17 cellular contexts compared by ENCODE assay signal in the genomic region with DNA sequence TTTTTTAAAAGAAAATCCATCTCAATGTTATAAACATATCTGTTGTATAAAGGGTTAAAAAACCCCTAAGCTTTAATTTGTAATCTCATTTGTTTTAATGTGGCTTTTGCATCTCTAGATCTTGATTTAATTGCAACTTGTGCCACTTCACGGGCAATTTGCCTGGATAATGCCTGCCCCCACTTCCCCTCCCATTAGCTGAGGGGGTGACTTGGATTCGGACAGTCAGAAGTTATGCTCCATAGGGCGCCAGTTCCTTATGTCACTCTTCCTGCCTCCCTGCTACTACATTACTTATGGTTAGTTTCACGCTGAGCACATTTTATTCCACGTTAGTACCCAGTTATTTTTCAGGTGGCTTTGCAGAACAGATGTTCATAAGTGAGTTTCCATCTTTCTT.
"Had no signal": no experiment of that assay in that cellular context is flagged by ENCODE, and none has a peak within 500 bp of the region (broad histone marks: within the 10 kb centered on the region; RNA-seq: fewer than 3 reads in every experiment).

No MANE protein-coding gene starts in this region.

- H3K4me3 ChIP-seq: heart right ventricle, right atrium auricular region, upper lobe of right lung had no signal

- DNase-seq: activated B cell treated with CpG ODN at 0.5 μM for 24 hours; activated CD4-positive, alpha-beta T cell treated with anti-CD3 and anti-CD28 coated beads for 4 hours; activated CD8-positive, alpha-beta T cell treated with anti-CD3 and anti-CD28 coated beads, Interleukin-2, amount 10 ng/mL, durations not matched to agents 7 days and 5 days; activated naive CD4-positive, alpha-beta T cell treated with Interleukin-2 at 50 U/mL for 16 hours; activated T-cell treated with anti-CD3 and anti-CD28 coated beads, Interleukin-2, amount 50 U/mL, for 24 hours; anterior cingulate cortex; cortex of kidney; erythroblast; heart right ventricle; naive B cell; stimulated activated CD4-positive, alpha-beta T cell treated with anti-CD3 and anti-CD28 coated beads, Interleukin-12 subunit alpha, Interleukin-12 subunit beta, amount 100 ng/mL, for 4 hours; stimulated activated CD4-positive, alpha-beta T cell treated with anti-CD3 and anti-CD28 coated beads, Interleukin-1b, Interleukin-23, amount 100 ng/mL, for 48 hours; stimulated activated CD8-positive, alpha-beta memory T cell treated with anti-CD3 and anti-CD28 coated beads, Interleukin-4, amount 100 ng/mL, for 48 hours; stimulated activated naive CD4-positive, alpha-beta T cell; upper lobe of right lung had no signal

- H3K9me3 ChIP-seq: upper lobe of right lung had no signal

- H3K4me1 ChIP-seq: heart right ventricle, right atrium auricular region, upper lobe of right lung had no signal

- H3K36me3 ChIP-seq: heart right ventricle, right atrium auricular region, upper lobe of right lung had no signal

- FAIRE-seq: endometrium had no signal

- ATAC-seq: activated CD8-positive, alpha-beta T cell treated with anti-CD3 and anti-CD28 coated beads, Interleukin-2, amount 10 ng/mL, durations not matched to agents 7 days and 5 days; heart right ventricle; upper lobe of right lung had no signal
